8 cellular contexts compared by ENCODE assay signal in genomic region chrX:1581132-1581531, GRCh38. TPM values are rescaled to one million over a fixed set of nuclear protein-coding genes. Genes with fewer than 3 reads are reported as not detected.
A peak's percentile ranks its signal among the peaks of the same experiment; 100 is the strongest.
DNase-seq lines count a peak whose midpoint lies in the region; ATAC-seq and TF ChIP-seq lines count a peak whose summit lies in the region.

No MANE protein-coding gene starts in this region.

- no peaks in the 10 kb centered on the region for H3K9me3 Mint-ChIP-seq in natural killer cell treated with Interleukin-12 subunit alpha and Interleukin-12 subunit beta and Interleukin-15 and Interleukin-18, amount 100 ng/mL, for 72 hours
- no peaks in the 10 kb centered on the region for H3K9me3 Mint-ChIP-seq in type B pancreatic cell

- no peak for TF ChIP-seq POLR2A in GM18505 (IDR thresholded peaks at IDR 0.05; ENCODE audit: borderline replicate concordance, extremely low read depth, insufficient read depth, insufficient read length)

- H3K27me3 Mint-ChIP-seq in natural killer cell treated with Interleukin-12 subunit alpha and Interleukin-12 subunit beta and Interleukin-15 and Interleukin-18, amount 100 ng/mL, for 72 hours = no peaks in the 10 kb centered on the region
- no peaks in the 10 kb centered on the region for H3K27me3 Mint-ChIP-seq in type B pancreatic cell

- DNase-seq in COLO829 (ENCODE audit: low spot score) (peak; percentile 26), H7 (peak; percentile 67), NCI-H526 (lab: John Stamatoyannopoulos, UW) (peak; percentile 65 to 78), type B pancreatic cell (ENCODE audit: extremely low spot score, unreplicated experiment) (no peak)
- DNase-seq in activated CD4-positive, alpha-beta T cell treated with anti-CD3 and anti-CD28 coated beads, Interleukin-2, amount 50 U/mL, for 24 hours (ENCODE audit: low read depth in 1 of 2, low spot score in 1 of 2) = peak; percentile 49 to 69
- DNase-seq in effector memory CD4-positive, alpha-beta T cell = peak; percentile 41 to 69 (median 45)
- no peak for DNase-seq in natural killer cell treated with Interleukin-12 subunit alpha and Interleukin-12 subunit beta and Interleukin-15 and Interleukin-18, amount 100 ng/mL, for 72 hours (ENCODE audit: low spot score)

- no peaks in the 10 kb centered on the region for H3K36me3 Mint-ChIP-seq in natural killer cell treated with Interleukin-12 subunit alpha and Interleukin-12 subunit beta and Interleukin-15 and Interleukin-18, amount 100 ng/mL, for 72 hours
- no peaks in the 10 kb centered on the region for H3K36me3 Mint-ChIP-seq in type B pancreatic cell

- H3K36me3 ChIP-seq in H7 (replicated peaks; ENCODE audit: control insufficient read depth, insufficient read depth, low read length) = no peaks in the 10 kb centered on the region
- H3K36me3 ChIP-seq in effector memory CD4-positive, alpha-beta T cell (ENCODE audit: control insufficient read depth, insufficient read depth, low read length) = no peaks in the 10 kb centered on the region

- peak; percentile 79 for TF ChIP-seq CTCF in type B pancreatic cell (conservative IDR thresholded peaks at IDR 0.05)

- H3K9me3 ChIP-seq in effector memory CD4-positive, alpha-beta T cell (ENCODE audit: control insufficient read depth, low read length) = no peaks in the 10 kb centered on the region

- no peak overlapping the region for H3K4me3 ChIP-seq in H7 (ENCODE audit: insufficient read depth, low read depth, low read length)
- no peak overlapping the region for H3K4me3 ChIP-seq in effector memory CD4-positive, alpha-beta T cell (ENCODE audit: insufficient read depth, low read depth, low read length, poor library complexity, severe bottlenecking)

- peaks cover 13 to 33% of the 10 kb centered on the region in 2 donors for H3K4me1 Mint-ChIP-seq in natural killer cell treated with Interleukin-12 subunit alpha and Interleukin-12 subunit beta and Interleukin-15 and Interleukin-18, amount 100 ng/mL, for 72 hours (ENCODE audit: low read depth in 2 of 2)
- no peaks in the 10 kb centered on the region for H3K4me1 Mint-ChIP-seq in type B pancreatic cell (ENCODE audit: unreplicated experiment)

- H3K27me3 ChIP-seq in H7 (ENCODE audit: control insufficient read depth, insufficient read depth, low read length) = no peaks in the 10 kb centered on the region
- no peaks in the 10 kb centered on the region for H3K27me3 ChIP-seq in effector memory CD4-positive, alpha-beta T cell (replicated peaks; ENCODE audit: control insufficient read depth, insufficient read depth, low read length, poor library complexity, severe bottlenecking)

- peaks cover 45% of the 10 kb centered on the region for H3K4me1 ChIP-seq in effector memory CD4-positive, alpha-beta T cell (ENCODE audit: control insufficient read depth, insufficient read depth, low read length, poor library complexity, severe bottlenecking)

- no peak overlapping the region for H3K27ac Mint-ChIP-seq in natural killer cell treated with Interleukin-12 subunit alpha and Interleukin-12 subunit beta and Interleukin-15 and Interleukin-18, amount 100 ng/mL, for 72 hours
- H3K27ac Mint-ChIP-seq in type B pancreatic cell = no peak overlapping the region

- no peak overlapping the region for H3K27ac ChIP-seq in effector memory CD4-positive, alpha-beta T cell (ENCODE audit: insufficient read depth, low read length, poor library complexity, severe bottlenecking)

- peak; percentile 72 to 87 for ATAC-seq in natural killer cell treated with Interleukin-12 subunit alpha and Interleukin-12 subunit beta and Interleukin-15 and Interleukin-18, amount 100 ng/mL, for 72 hours
- no peak for ATAC-seq in GM18505 (IDR thresholded peaks at IDR 0.05; ENCODE audit: unreplicated experiment)

- H3K4me3 Mint-ChIP-seq in natural killer cell treated with Interleukin-12 subunit alpha and Interleukin-12 subunit beta and Interleukin-15 and Interleukin-18, amount 100 ng/mL, for 72 hours = no peak overlapping the region
- no peak overlapping the region for H3K4me3 Mint-ChIP-seq in type B pancreatic cell

RNA-seq across cellular contexts. Expression of gene AKAP17A, which starts 10.3 kb away (rescaled TPM):
- 52.9 and 76.2 TPM in 2 replicates for total RNA-seq in H7 (2014; rRNA removed; shearing (Covaris generic))
- total RNA-seq in natural killer cell treated with Interleukin-12 subunit alpha and Interleukin-12 subunit beta and Interleukin-15 and Interleukin-18, amount 100 ng/mL, for 72 hours = 10 to 100 TPM; 74.3 to 98.4 TPM
- total RNA-seq in type B pancreatic cell (ENCODE audit: low replicate concordance) = 49.8 and 53.0 TPM in 2 replicates

RNA-seq across cellular contexts. Expression of gene ASMT, which starts 33.7 kb away (rescaled TPM):
- total RNA-seq in H7 (2014; rRNA removed; shearing (Covaris generic)) = 0.14 and 0.44 TPM in 2 replicates
- 1 to 10 TPM; 1.7 to 1.8 TPM for total RNA-seq in natural killer cell treated with Interleukin-12 subunit alpha and Interleukin-12 subunit beta and Interleukin-15 and Interleukin-18, amount 100 ng/mL, for 72 hours
- not detected in 2 replicates for total RNA-seq in type B pancreatic cell (ENCODE audit: low replicate concordance)

RNA-seq across cellular contexts. Expression of gene P2RY8, which starts 44.1 kb away (rescaled TPM):
- total RNA-seq in H7 (2014; rRNA removed; shearing (Covaris generic)) = 0.03 and 0.15 TPM in 2 replicates
- total RNA-seq in natural killer cell treated with Interleukin-12 subunit alpha and Interleukin-12 subunit beta and Interleukin-15 and Interleukin-18, amount 100 ng/mL, for 72 hours = 10 to 100 TPM; 19.5 to 59.1 TPM
- total RNA-seq in type B pancreatic cell (ENCODE audit: low replicate concordance) = not detected in 2 replicates

Comparison
In these comparisons a context has a peak if more than half of its experiments do, and no peak if none do; other contexts are left out.
1. DNase-seq: peak in COLO829 (single experiment), H7 (single experiment), NCI-H526 (2 of 2), activated CD4-positive, alpha-beta T cell treated with anti-CD3 and anti-CD28 coated beads, Interleukin-2, amount 50 U/mL, for 24 hours (2 of 2) and effector memory CD4-positive, alpha-beta T cell (3 of 3); none in natural killer cell treated with Interleukin-12 subunit alpha and Interleukin-12 subunit beta and Interleukin-15 and Interleukin-18, amount 100 ng/mL, for 72 hours (single experiment) and type B pancreatic cell (single experiment).
2. RNA of gene P2RY8, which starts 44.1 kb away (total RNA-seq): 19.5 to 59.1 TPM in natural killer cell treated with Interleukin-12 subunit alpha and Interleukin-12 subunit beta and Interleukin-15 and Interleukin-18, amount 100 ng/mL, for 72 hours; 0.03 to 0.15 TPM in H7 and not detected in type B pancreatic cell; every median in the first group is over 10 times any median in the second.